Comparison of ENCODE assay signal across 9 cellular contexts in the genomic region with DNA sequence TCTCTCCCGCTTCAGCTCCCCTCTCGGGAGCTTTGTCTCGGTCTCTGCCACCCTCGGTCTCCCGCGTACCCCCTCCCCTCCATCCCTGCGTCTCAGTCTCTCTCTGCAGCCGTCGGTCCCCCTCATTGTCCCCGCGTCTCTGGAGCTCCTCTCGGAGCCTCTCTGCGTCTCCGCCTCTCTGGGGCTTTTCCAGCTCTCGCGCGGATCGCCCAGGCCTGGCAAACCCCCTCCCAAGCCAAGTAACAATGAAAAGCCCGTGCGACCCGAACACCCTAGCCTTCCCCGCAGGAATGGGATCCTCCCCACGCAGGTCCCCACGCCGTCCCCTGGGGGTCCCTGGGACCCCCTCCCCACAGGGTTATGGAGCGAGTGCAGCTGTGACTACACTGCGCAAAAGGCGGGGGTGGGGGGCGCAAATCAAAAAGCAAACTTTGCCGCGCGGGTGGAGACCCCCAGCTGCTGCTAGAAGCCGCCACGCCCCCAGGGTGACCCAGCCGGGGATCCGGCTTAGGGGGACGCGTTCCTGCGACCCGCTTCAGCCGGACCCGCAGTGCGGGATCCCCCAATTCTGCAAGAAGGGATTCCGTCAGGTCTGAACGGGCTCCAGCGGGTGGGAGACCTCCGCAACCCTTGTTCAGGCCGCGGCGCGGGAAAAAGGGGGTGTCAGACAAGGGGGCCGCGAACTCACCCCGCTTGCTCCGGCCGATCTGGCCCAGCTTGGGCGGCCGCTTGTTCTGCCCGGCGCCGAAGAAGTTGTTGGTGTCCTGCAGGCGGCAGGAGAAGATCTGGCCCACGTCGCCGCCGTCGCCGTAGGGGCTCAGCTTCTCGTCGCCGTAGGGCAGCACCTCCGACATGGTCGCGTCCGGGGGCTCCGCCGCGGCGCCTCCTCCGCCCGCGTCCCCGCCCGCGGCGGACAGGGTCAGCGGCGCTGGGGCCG. TPM values are rescaled to one million over a fixed set of nuclear protein-coding genes. Genes with fewer than 3 reads are reported as not detected.
A peak's percentile ranks its signal among the peaks of the same experiment; 100 is the strongest.
DNase-seq lines count a peak whose midpoint lies in the region; ATAC-seq, FAIRE-seq and TF ChIP-seq lines count a peak whose summit lies in the region.
"Had no signal": no experiment of that assay in that cellular context is flagged by ENCODE, and none has a peak within 500 bp of the region (broad histone marks: within the 10 kb centered on the region; RNA-seq: fewer than 3 reads in every experiment).

No MANE protein-coding gene starts in this region.

- no peaks in the 10 kb centered on the region for H3K27me3 ChIP-seq in lung (ENCODE audit: control insufficient read depth, insufficient read depth)

- H3K9me3 ChIP-seq in A549 (no peaks in the 10 kb centered on the region), lung (ENCODE audit: control insufficient read depth in 2 of 2, insufficient read depth in 1 of 2, low read length in 1 of 2) (peaks cover 0 to 2% of the 10 kb centered on the region in 2 donors)

- peaks cover 36% of the 10 kb centered on the region for H3K4me1 ChIP-seq in A549
- H3K4me1 ChIP-seq in lung (ENCODE audit: control insufficient read depth in 2 of 2, insufficient read depth in 2 of 2, low read length in 2 of 2): peaks cover 0 to 11% of the 10 kb centered on the region in 2 donors
- H3K4me1 ChIP-seq in urinary bladder (ENCODE audit: insufficient read depth): peaks cover 2% of the 10 kb centered on the region

- TF ChIP-seq POLR2A in A549 (IDR thresholded peaks at IDR 0.05; ENCODE audit: low read length): no peak

- 2% methylated on average over 14 of the region's 89 CpGs for WGBS in A549 (ENCODE audit: missing lambda C conversion rate)
- WGBS in lung, 2 donors: 2% methylated on average over 80 to 89 of the region's 89 CpGs
- WGBS in urinary bladder: 1% methylated on average over 89 of the region's 89 CpGs

- TF ChIP-seq CTCF in A549 (IDR thresholded peaks at IDR 0.05) (no peak), lung (IDR thresholded peaks at IDR 0.05; ENCODE audit: control extremely low read depth, extremely low read depth) (no peak)

- H3K4me3 ChIP-seq in A549 (peak overlapping the region; percentile 95), lung (peak overlapping the region; percentile 31), urinary bladder (ENCODE audit: low read depth, low read length) (peak overlapping the region; percentile 73)

- no peak for TF ChIP-seq EP300 in A549 (IDR thresholded peaks at IDR 0.05)

- ATAC-seq in A549: no peak
- no peak for ATAC-seq in lung (ENCODE audit: insufficient read depth, low FRiP score)
- ATAC-seq in GM19324 (IDR thresholded peaks at IDR 0.05; ENCODE audit: low FRiP score, unreplicated experiment): no peak

- POLR2A ChIA-PET in A549 (lab: Yijun Ruan, JAX): interaction anchor here (0.6 to 3.4 kb wide), 5 partner anchors 8 to 289 kb away, joined by 3 to 21 read pairs (median 4); a partner anchor contains a TSS

- H3K27ac ChIP-seq in A549 (peak overlapping the region; percentile 98 to 99), caudate nucleus (ENCODE audit: low read depth, low read length) (peak overlapping the region; percentile 90), lung (ENCODE audit: low read depth in 1 of 2, low read length in 1 of 2) (peak overlapping the region in 1 of 2 donors; percentile 52), urinary bladder (ENCODE audit: low read depth) (no peak overlapping the region)

- no peak for FAIRE-seq in A549 (lab: Jason Lieb, UNC)
- FAIRE-seq: endometrium had no signal

- H3K36me3 ChIP-seq in lung (ENCODE audit: control insufficient read depth in 2 of 2, insufficient read depth in 2 of 2, low read length in 2 of 2): no peaks in the 10 kb centered on the region
- H3K36me3 ChIP-seq in urinary bladder (ENCODE audit: insufficient read depth): no peaks in the 10 kb centered on the region

- no peak for DNase-seq in A549 (ENCODE audit: low read depth in 1 of 2, low spot score in 1 of 2)
- DNase-seq in HT-29 (ENCODE audit: low spot score): peak; percentile 38
- peak in 18 of 61 donors; percentile 12 to 67 (median 45) for DNase-seq in caudate nucleus (lab: John Stamatoyannopoulos, UW)
- no peak for DNase-seq in lung (ENCODE audit: low spot score)
- no peak for DNase-seq in AG08396 (ENCODE audit: low spot score)
- DNase-seq in NCI-H446 (lab: John Stamatoyannopoulos, UW): no peak

- CTCF ChIA-PET in A549 (lab: Yijun Ruan, JAX): interaction anchor here (0.6 to 4.7 kb wide), 12 partner anchors 9 to 272 kb away, joined by 3 to 28 read pairs (median 4); no protein-coding TSS in a partner anchor

- peak overlapping the region; percentile 86 for H3K4me2 ChIP-seq in A549

- no peak for TF ChIP-seq RAD21 in A549 (conservative IDR thresholded peaks at IDR 0.05 in 1 of 2, IDR thresholded peaks at IDR 0.05 in 1 of 2)

TF ChIP-seq in A549, 52 proteins besides CTCF, POLR2A, EP300 and RAD21:
- TF ChIP-seq CEBPB (IDR thresholded peaks at IDR 0.05): no peak
- no peak for TF ChIP-seq JUN (IDR thresholded peaks at IDR 0.05)
- no peak for TF ChIP-seq BHLHE40 (IDR thresholded peaks at IDR 0.05; ENCODE audit: low read depth, low read length)
- no peak for TF ChIP-seq PHF8 (IDR thresholded peaks at IDR 0.05; ENCODE audit: borderline replicate concordance, low read depth)
- TF ChIP-seq HEYL (CRISPR knock-in tag; IDR thresholded peaks at IDR 0.05): no peak
- no peak for TF ChIP-seq HDAC2 (IDR thresholded peaks at IDR 0.05)
- TF ChIP-seq HOXA7 (CRISPR knock-in tag; IDR thresholded peaks at IDR 0.05): no peak
- TF ChIP-seq CBX2 (IDR thresholded peaks at IDR 0.05; ENCODE audit: borderline replicate concordance, low read depth): no peak
- no peak for TF ChIP-seq CHD4 (IDR thresholded peaks at IDR 0.05; ENCODE audit: borderline replicate concordance)
- TF ChIP-seq FOSB (CRISPR knock-in tag; IDR thresholded peaks at IDR 0.05): no peak
- no peak for TF ChIP-seq ZC3H11A (IDR thresholded peaks at IDR 0.05)
- no peak for TF ChIP-seq NR3C1 (IDR thresholded peaks at IDR 0.05)
- TF ChIP-seq ZNF302 (CRISPR knock-in tag; IDR thresholded peaks at IDR 0.05): no peak
- no peak for TF ChIP-seq HOXB5 (CRISPR knock-in tag; IDR thresholded peaks at IDR 0.05)
- TF ChIP-seq EHF (CRISPR knock-in tag; IDR thresholded peaks at IDR 0.05): no peak
- no peak for TF ChIP-seq KDM1A (IDR thresholded peaks at IDR 0.05; ENCODE audit: low read depth)
- TF ChIP-seq, protein P1, sequence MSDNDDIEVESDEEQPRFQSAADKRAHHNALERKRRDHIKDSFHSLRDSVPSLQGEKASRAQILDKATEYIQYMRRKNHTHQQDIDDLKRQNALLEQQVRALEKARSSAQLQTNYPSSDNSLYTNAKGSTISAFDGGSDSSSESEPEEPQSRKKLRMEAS (IDR thresholded peaks at IDR 0.05): no peak

RNA-seq across cellular contexts. Expression of a gene that starts 1.2 kb away (rescaled TPM):
- polyA plus RNA-seq in A549 (2011; rRNA removed): 38.9 and 49.7 TPM in 2 replicates
- 17.8 and 19.6 TPM in 2 replicates for polyA plus RNA-seq in A549 (2012; cell fraction: cytosol; rRNA removed)
- polyA plus RNA-seq in A549 (2012; cell fraction: nucleus; rRNA removed): 4.7 and 5.6 TPM in 2 replicates
- polyA plus RNA-seq in A549 (2017; fragmentation: RNase III; extraction: RNeasy Plus Mini Kit Qiagen cat#74134 plus additional on column Dnase treatment): 35.8 to 56.4 TPM (median 55.1 TPM) in 3 replicates
- polyA minus RNA-seq in A549 (2011; rRNA and poly(A)+ RNA removed): 11.5 and 12.5 TPM in 2 replicates
- total RNA-seq in HT-29 (2014; rRNA removed; shearing (Covaris generic)): 13.9 and 17.0 TPM in 2 replicates
- total RNA-seq in lung: 10 to 100 TPM; 32.5 to 44.3 TPM
- polyA plus RNA-seq in lung: 10 to 100 TPM in 1 of 2 donors, 1 to 10 TPM in 1; 6.5 to 24.0 TPM
- total RNA-seq in urinary bladder: 17.1 TPM
- 22.0 TPM for polyA plus RNA-seq in urinary bladder

RNA-seq across cellular contexts. Expression of a gene that starts 23.2 kb away (rescaled TPM):
- 20.0 and 22.9 TPM in 2 replicates for polyA plus RNA-seq in A549 (2011; rRNA removed)
- polyA plus RNA-seq in A549 (2012; cell fraction: cytosol; rRNA removed): 18.5 and 22.8 TPM in 2 replicates
- 22.4 and 24.4 TPM in 2 replicates for polyA plus RNA-seq in A549 (2012; cell fraction: nucleus; rRNA removed)
- polyA plus RNA-seq in A549 (2017; fragmentation: RNase III; extraction: RNeasy Plus Mini Kit Qiagen cat#74134 plus additional on column Dnase treatment): 21.4 to 24.5 TPM (median 24.1 TPM) in 3 replicates
- polyA minus RNA-seq in A549 (2011; rRNA and poly(A)+ RNA removed): 23.7 and 25.6 TPM in 2 replicates
- 17.3 and 19.1 TPM in 2 replicates for total RNA-seq in HT-29 (2014; rRNA removed; shearing (Covaris generic))
- total RNA-seq in lung: 10 to 100 TPM; 21.5 to 32.6 TPM
- polyA plus RNA-seq in lung: 10 to 100 TPM in 1 of 2 donors, 1 to 10 TPM in 1; 6.0 to 27.7 TPM
- 13.9 TPM for total RNA-seq in urinary bladder
- 36.5 TPM for polyA plus RNA-seq in urinary bladder

Comparison
In these comparisons a context has a peak if more than half of its experiments do, and no peak if none do; other contexts are left out.
1. H3K4me3 ChIP-seq: peak in every context shown above with its lines; median percentile 95 in A549; 73 in urinary bladder; 31 in lung.